Comparison of ENCODE assay signal across 10 cellular contexts in genomic region chr9:132942541-132943182, GRCh38. TPM values are rescaled to one million over a fixed set of nuclear protein-coding genes. Genes with fewer than 3 reads are reported as not detected.
DNase-seq lines count a peak whose midpoint lies in the region; ATAC-seq and TF ChIP-seq lines count a peak whose summit lies in the region.
"Had no signal": no experiment of that assay in that cellular context is flagged by ENCODE, and none has a peak within 500 bp of the region (broad histone marks: within the 10 kb centered on the region; RNA-seq: fewer than 3 reads in every experiment).

No MANE protein-coding gene starts in this region.

- peak overlapping the region; percentile 74 for H3K4me2 ChIP-seq in Karpas-422 (ENCODE audit: low read depth, low read length, poor library complexity, severe bottlenecking)

- no peak overlapping the region for H2AFZ ChIP-seq in Karpas-422 (ENCODE audit: low read length)

- H3K9me3 Mint-ChIP-seq in neural crest cell, result no peaks in the 10 kb centered on the region

- intact Hi-C loops in colonic mucosa (cut with DNase I), result no loop called here

- peak; percentile 51 for DNase-seq in NCI-H2107 treated with DMSO at 0.1 percent for 48 hours (lab: John Stamatoyannopoulos, UW; ENCODE audit: unreplicated experiment)
- DNase-seq in NCI-H2107 (lab: John Stamatoyannopoulos, UW), result no peak
- DNase-seq in Karpas-422, result peak; percentile 93
- DNase-seq in colonic mucosa, result peak; percentile 23
- DNase-seq in neural crest cell (ENCODE audit: low read depth, low spot score), result no peak
- DNase-seq in activated CD4-positive, CD25-positive, alpha-beta regulatory T cell treated with anti-CD3 and anti-CD28 coated beads, Interleukin-2, amount 50 U/mL, for 72 hours, result no peak
- no peak for DNase-seq in activated CD4-positive, alpha-beta T cell treated with anti-CD3 and anti-CD28 coated beads for 4 hours
- DNase-seq: NCI-H2029 had no signal

- H3K79me2 ChIP-seq in Karpas-422 (ENCODE audit: low read length), result peaks cover 50% of the 10 kb centered on the region

- peak overlapping the region; percentile 94 for H3K27ac ChIP-seq in Karpas-422 (ENCODE audit: low read length)
- H3K27ac ChIP-seq in colonic mucosa, result peak overlapping the region; percentile 3
- H3K27ac ChIP-seq: 22Rv1 had no signal

- H3K4me3 ChIP-seq in Karpas-422 (ENCODE audit: low read length), result peak overlapping the region; percentile 93
- no peak overlapping the region for H3K4me3 ChIP-seq in colonic mucosa

- H3K36me3 ChIP-seq in Karpas-422 (ENCODE audit: insufficient read depth, low read length) (no peaks in the 10 kb centered on the region), colonic mucosa (no peaks in the 10 kb centered on the region)

- H3K36me3 Mint-ChIP-seq in neural crest cell (ENCODE audit: low read depth), result no peaks in the 10 kb centered on the region

- H3K27ac Mint-ChIP-seq in neural crest cell (ENCODE audit: unreplicated experiment), result no peak overlapping the region

- H3K9me2 ChIP-seq in Karpas-422 (replicated peaks; ENCODE audit: insufficient read depth, low read length), result no peaks in the 10 kb centered on the region

- peak overlapping the region; percentile 95 for H3K4me3 Mint-ChIP-seq in neural crest cell

- no peaks in the 10 kb centered on the region for H4K20me1 ChIP-seq in Karpas-422 (ENCODE audit: insufficient read depth, low read depth, low read length)

- no peaks in the 10 kb centered on the region for H3K27me3 Mint-ChIP-seq in neural crest cell (ENCODE audit: low read depth)

- H3K9ac ChIP-seq in Karpas-422 (ENCODE audit: low read length) (peak overlapping the region; percentile 92), colonic mucosa (ENCODE audit: low read depth in 2 of 2, low read length in 2 of 2) (no peak overlapping the region)

- ATAC-seq in GM21381 (IDR thresholded peaks at IDR 0.05; ENCODE audit: unreplicated experiment), result no peak

- peaks cover 29% of the 10 kb centered on the region for H3K4me1 Mint-ChIP-seq in neural crest cell

- TF ChIP-seq CTCF in colonic mucosa (IDR thresholded peaks at IDR 0.05) (no peak), neural crest cell (conservative IDR thresholded peaks at IDR 0.05) (no peak)

- H3K4me1 ChIP-seq in Karpas-422 (ENCODE audit: low read length) (peaks cover 67% of the 10 kb centered on the region), colonic mucosa (peaks cover 15% of the 10 kb centered on the region)

- H3K27me3 ChIP-seq in Karpas-422 (ENCODE audit: low read length) (no peaks in the 10 kb centered on the region), colonic mucosa (no peaks in the 10 kb centered on the region)

- H3K9me3 ChIP-seq in Karpas-422 (ENCODE audit: low read length), result no peaks in the 10 kb centered on the region
- no peaks in the 10 kb centered on the region for H3K9me3 ChIP-seq in colonic mucosa

RNA-seq across cellular contexts. Expression of gene TSC1, which starts 1.8 kb away (rescaled TPM):
- 33.4 and 59.2 TPM in 2 replicates for total RNA-seq in Karpas-422 (2014; rRNA removed; shearing (Covaris generic); ENCODE audit: low replicate concordance)
- 10 to 100 TPM; 29.4 to 46.6 TPM for total RNA-seq in colonic mucosa
- 50.9 and 57.4 TPM in 2 replicates for total RNA-seq in neural crest cell

RNA-seq across cellular contexts. Expression of gene GFI1B, which starts 35.8 kb away (rescaled TPM):
- total RNA-seq in Karpas-422 (2014; rRNA removed; shearing (Covaris generic); ENCODE audit: low replicate concordance), result 6.0 and 6.5 TPM in 2 replicates
- total RNA-seq in colonic mucosa (1 to 10 TPM; 1.1 to 1.3 TPM), neural crest cell (not detected in 2 replicates)

Comparison
In these comparisons a context has a peak if more than half of its experiments do, and no peak if none do; other contexts are left out.
1. DNase-seq: peak in NCI-H2107 treated with DMSO at 0.1 percent for 48 hours (single experiment), Karpas-422 (single experiment) and colonic mucosa (single experiment); none in NCI-H2107 (single experiment), neural crest cell (single experiment), activated CD4-positive, CD25-positive, alpha-beta regulatory T cell treated with anti-CD3 and anti-CD28 coated beads, Interleukin-2, amount 50 U/mL, for 72 hours (single experiment) and activated CD4-positive, alpha-beta T cell treated with anti-CD3 and anti-CD28 coated beads for 4 hours (0 of 2).